ENCODE assay signal across 12 cellular contexts in genomic region chr2:98732430-98733051, GRCh38. TPM values are rescaled to one million over a fixed set of nuclear protein-coding genes. Genes with fewer than 3 reads are reported as not detected.
A peak's percentile ranks its signal among the peaks of the same experiment; 100 is the strongest.
DNase-seq lines count a peak whose midpoint lies in the region; ATAC-seq and TF ChIP-seq lines count a peak whose summit lies in the region.
"Had no signal": no experiment of that assay in that cellular context is flagged by ENCODE, and none has a peak within 500 bp of the region (broad histone marks: within the 10 kb centered on the region; RNA-seq: fewer than 3 reads in every experiment).

No MANE protein-coding gene starts in this region.

- intact Hi-C loops in CD4-positive, alpha-beta T cell (cut with DNase I, micrococcal nuclease): loop anchor here in 1 of 2 experiments (10.0 kb wide), 1 partner anchor 268 kb away; no protein-coding TSS in a partner anchor

- POLR2A ChIA-PET in CD4-positive, alpha-beta T cell (lab: Charles Lee): interaction anchor here (0.7 to 15.5 kb wide), 12 partner anchors 12 to 104 kb away, joined by 3 to 414 read pairs (median 19); no protein-coding TSS in a partner anchor
- POLR2A ChIA-PET in HEK293T (lab: Yijun Ruan, JAX): interaction anchor here (0.6 kb wide), 1 partner anchor 136 kb away, joined by 3 read pairs; no protein-coding TSS in a partner anchor

- H3K36me3 Mint-ChIP-seq in CD4-positive, alpha-beta T cell (ENCODE audit: low read depth): peaks cover 34% of the 10 kb centered on the region
- peaks cover 19% of the 10 kb centered on the region for H3K36me3 Mint-ChIP-seq in central memory CD8-positive, alpha-beta T cell (ENCODE audit: insufficient read depth)
- peaks cover 5% of the 10 kb centered on the region for H3K36me3 Mint-ChIP-seq in nephron progenitor cell (ENCODE audit: low read depth)

- no peaks in the 10 kb centered on the region for H3K9me3 ChIP-seq in CD4-positive, alpha-beta T cell (ENCODE audit: control insufficient read depth, low read length)
- H3K9me3 ChIP-seq: gastrocnemius medialis, left lung had no signal

- DNase-seq in CD4-positive, alpha-beta T cell: no peak
- DNase-seq in HEK293T (ENCODE audit: extremely low spot score) (no peak), nephron progenitor cell (no peak), erythroblast (lab: John Stamatoyannopoulos, UW) (no peak), HPDE6-E6E7 (ENCODE audit: extremely low spot score) (no peak), NCI-H2029 (lab: John Stamatoyannopoulos, UW) (no peak), D341Med (ENCODE audit: low spot score) (no peak)
- DNase-seq in central memory CD8-positive, alpha-beta T cell (ENCODE audit: low spot score in 2 of 2): no peak
- DNase-seq: COR-L47, gastrocnemius medialis, left lung, OCI-M1 had no signal

- peak overlapping the region; percentile 100 for H3K27ac Mint-ChIP-seq in CD4-positive, alpha-beta T cell
- H3K27ac Mint-ChIP-seq in central memory CD8-positive, alpha-beta T cell (ENCODE audit: low read depth): peak overlapping the region; percentile 89
- H3K27ac Mint-ChIP-seq in nephron progenitor cell: no peak overlapping the region

- H3K4me3 Mint-ChIP-seq in CD4-positive, alpha-beta T cell: peak overlapping the region; percentile 99
- H3K4me3 Mint-ChIP-seq in central memory CD8-positive, alpha-beta T cell: peak overlapping the region; percentile 88
- peak overlapping the region; percentile 86 for H3K4me3 Mint-ChIP-seq in nephron progenitor cell

- CTCF ChIA-PET in CD4-positive, alpha-beta T cell (lab: Charles Lee): interaction anchor here (0.9 to 5.8 kb wide), 5 partner anchors 38 to 98 kb away, joined by 3 to 43 read pairs (median 10); no protein-coding TSS in a partner anchor
- CTCF ChIA-PET in HEK293T (lab: Yijun Ruan, JAX): no interaction called here

- H3K27me3 ChIP-seq in CD4-positive, alpha-beta T cell (ENCODE audit: control insufficient read depth, insufficient read depth, low read length): no peaks in the 10 kb centered on the region
- H3K27me3 ChIP-seq: gastrocnemius medialis, left lung had no signal

- H3K27ac ChIP-seq in CD4-positive, alpha-beta T cell (ENCODE audit: low read depth, low read length): peak overlapping the region; percentile 91

- no peak for TF ChIP-seq CTCF in CD4-positive, alpha-beta T cell (IDR thresholded peaks at IDR 0.05)
- no peak for TF ChIP-seq CTCF in nephron progenitor cell (IDR thresholded peaks at IDR 0.05)

- ATAC-seq in CD4-positive, alpha-beta T cell (ENCODE audit: poor library complexity): no peak
- ATAC-seq in central memory CD8-positive, alpha-beta T cell (replicated peaks; ENCODE audit: extremely low read depth, poor library complexity, severe bottlenecking): no peak

- H3K4me1 Mint-ChIP-seq in CD4-positive, alpha-beta T cell (ENCODE audit: low read depth): peaks cover 79% of the 10 kb centered on the region
- H3K4me1 Mint-ChIP-seq in central memory CD8-positive, alpha-beta T cell: peaks cover 56% of the 10 kb centered on the region
- peaks cover 11% of the 10 kb centered on the region for H3K4me1 Mint-ChIP-seq in nephron progenitor cell

- H3K27me3 Mint-ChIP-seq in CD4-positive, alpha-beta T cell: peaks cover 4% of the 10 kb centered on the region
- H3K27me3 Mint-ChIP-seq in central memory CD8-positive, alpha-beta T cell: no peaks in the 10 kb centered on the region
- H3K27me3 Mint-ChIP-seq in nephron progenitor cell (ENCODE audit: low read depth, poor library complexity): peaks cover 52% of the 10 kb centered on the region

- H3K9me3 Mint-ChIP-seq in CD4-positive, alpha-beta T cell: no peaks in the 10 kb centered on the region
- H3K9me3 Mint-ChIP-seq in central memory CD8-positive, alpha-beta T cell: no peaks in the 10 kb centered on the region
- H3K9me3 Mint-ChIP-seq in nephron progenitor cell: peaks cover 10% of the 10 kb centered on the region

- TF ChIP-seq POLR2A in erythroblast (IDR thresholded peaks at IDR 0.05; ENCODE audit: low read length): no peak

TF ChIP-seq in HEK293T, 16 proteins besides CTCF, POLR2A, EP300 and RAD21:
- TF ChIP-seq FOXM1 (IDR thresholded peaks at IDR 0.05; ENCODE audit: borderline replicate concordance) (no peak), ELF4 (IDR thresholded peaks at IDR 0.05) (no peak), LEF1 (IDR thresholded peaks at IDR 0.05; ENCODE audit: borderline replicate concordance) (no peak), NFRKB (IDR thresholded peaks at IDR 0.05) (no peak), L3MBTL2 (conservative IDR thresholded peaks at IDR 0.05) (peak; percentile 29; the same call in 1 of the 2 replicates), CTBP1 (IDR thresholded peaks at IDR 0.05; ENCODE audit: borderline replicate concordance) (no peak), FOXA1 (IDR thresholded peaks at IDR 0.05) (no peak)

RNA-seq across cellular contexts. Expression of gene MGAT4A, which starts 1.6 kb away (rescaled TPM):
- 100 to 1,000 TPM; 200 to 204 TPM for total RNA-seq in CD4-positive, alpha-beta T cell
